Comparison of ENCODE assay signal across 24 cellular contexts in genomic region chr2:156309922-156310321, GRCh38.
"Had no signal": no experiment of that assay in that cellular context is flagged by ENCODE, and none has a peak within 500 bp of the region (broad histone marks: within the 10 kb centered on the region; RNA-seq: fewer than 3 reads in every experiment).

No MANE protein-coding gene starts in this region.

- H3K36me3 ChIP-seq: MG63, SJSA1 had no signal

- H3K9me3 ChIP-seq: MG63, SJSA1 had no signal

- H3K4me3 ChIP-seq: MG63, SJSA1, SK-N-MC had no signal

- DNase-seq: IMR-90, Karpas-422, KG1, MG63, NCI-H1092, NCI-H1105 treated with DMSO at 0.1 percent for 48 hours, NCI-H1417 treated with DMSO at 0.1 percent for 48 hours, NCI-H146, NCI-H1694 treated with DMSO at 0.1 percent for 48 hours, NCI-H1930, NCI-H2081, NCI-H2107, NCI-H2227 treated with DMSO at 0.1 percent for 48 hours, NCI-H524, NCI-H526 treated with DMSO at 0.1 percent for 48 hours, NCI-H774, Right ventricle myocardium superior, RPMI8226, SIG-M5 had no signal

- H3K27me3 ChIP-seq: MG63 had no signal

- H3K27ac ChIP-seq: HL-60, SJSA1, SK-N-MC had no signal

- H3K4me1 ChIP-seq: SJSA1 had no signal

- FAIRE-seq: HTR-8/SVneo, RCC 7860 had no signal
